13 cellular contexts compared by ENCODE assay signal in genomic region chr21:31556662-31557061, GRCh38.
A peak's percentile ranks its signal among the peaks of the same experiment; 100 is the strongest.
DNase-seq lines count a peak whose midpoint lies in the region; TF ChIP-seq lines count a peak whose summit lies in the region.
"Had no signal": no experiment of that assay in that cellular context is flagged by ENCODE, and none has a peak within 500 bp of the region (broad histone marks: within the 10 kb centered on the region; RNA-seq: fewer than 3 reads in every experiment).

No MANE protein-coding gene starts in this region.

- TF ChIP-seq CTCF in KMS-11 (conservative IDR thresholded peaks at IDR 0.05; ENCODE audit: low read depth, low read length) (no peak), neural crest cell (conservative IDR thresholded peaks at IDR 0.05) (no peak), HFFc6 (IDR thresholded peaks at IDR 0.05) (no peak)

- DNase-seq in T-helper 2 cell treated with Interferon-gamma antibody and Interleukin-4, amounts not matched to agents 5 μg/mL and 100 μg/mL, for 36 hours (ENCODE audit: low spot score): no peak
- no peak for DNase-seq in T-helper 2 cell
- DNase-seq in astrocyte of the hippocampus (ENCODE audit: low read depth, low spot score): peak; percentile 31
- no peak for DNase-seq in neural crest cell (ENCODE audit: low read depth, low spot score)
- no peak for DNase-seq in medulla oblongata (ENCODE audit: extremely low spot score)
- DNase-seq in NCI-H2107 treated with DMSO at 0.1 percent for 48 hours (lab: John Stamatoyannopoulos, UW; ENCODE audit: unreplicated experiment): no peak
- no peak for DNase-seq in HFFc6
- DNase-seq: ACHN, esophagus squamous epithelium, NCI-H187 had no signal

- peak overlapping the region; percentile 79; the same call in 1 of the 2 replicates for H3K4me2 ChIP-seq in KMS-11

- H3K4me1 ChIP-seq in KMS-11 (ENCODE audit: low read depth, poor library complexity, severe bottlenecking): peaks cover 65% of the 10 kb centered on the region

- H3K9ac ChIP-seq in KMS-11: no peak overlapping the region

- H2AFZ ChIP-seq in KMS-11 (ENCODE audit: low read depth): no peak overlapping the region

- no peaks in the 10 kb centered on the region for H3K9me3 Mint-ChIP-seq in T-helper 2 cell treated with Interferon-gamma antibody and Interleukin-4, amounts not matched to agents 5 μg/mL and 100 μg/mL, for 36 hours
- H3K9me3 Mint-ChIP-seq in neural crest cell (no peaks in the 10 kb centered on the region), HFFc6 (peaks cover 5% of the 10 kb centered on the region; the same call in 1 of the 2 replicates)
- H3K9me3 Mint-ChIP-seq: memory B cell had no signal

- no peaks in the 10 kb centered on the region for H3K36me3 ChIP-seq in KMS-11 (ENCODE audit: insufficient read depth)
- H3K36me3 ChIP-seq: esophagus squamous epithelium, tibial nerve had no signal

- no peaks in the 10 kb centered on the region for H4K20me1 ChIP-seq in KMS-11 (ENCODE audit: insufficient read depth)

- H3K4me3 Mint-ChIP-seq in T-helper 2 cell treated with Interferon-gamma antibody and Interleukin-4, amounts not matched to agents 5 μg/mL and 100 μg/mL, for 36 hours: peak overlapping the region; percentile 74
- H3K4me3 Mint-ChIP-seq in neural crest cell (peak overlapping the region; percentile 86), HFFc6 (no peak overlapping the region)

- peaks cover 1% of the 10 kb centered on the region for H3K36me3 Mint-ChIP-seq in T-helper 2 cell treated with Interferon-gamma antibody and Interleukin-4, amounts not matched to agents 5 μg/mL and 100 μg/mL, for 36 hours (ENCODE audit: low read depth)
- no peaks in the 10 kb centered on the region for H3K36me3 Mint-ChIP-seq in neural crest cell (ENCODE audit: low read depth)
- no peaks in the 10 kb centered on the region; the same call in 1 of the 2 replicates for H3K36me3 Mint-ChIP-seq in HFFc6 (ENCODE audit: low read depth)
- H3K36me3 Mint-ChIP-seq: memory B cell had no signal

- peaks cover 62% of the 10 kb centered on the region for H3K27me3 Mint-ChIP-seq in T-helper 2 cell treated with Interferon-gamma antibody and Interleukin-4, amounts not matched to agents 5 μg/mL and 100 μg/mL, for 36 hours (ENCODE audit: low read depth)
- H3K27me3 Mint-ChIP-seq in neural crest cell (ENCODE audit: low read depth): no peaks in the 10 kb centered on the region
- peaks cover 12% of the 10 kb centered on the region for H3K27me3 Mint-ChIP-seq in HFFc6 (ENCODE audit: insufficient read depth)

- no peak overlapping the region for H3K4me3 ChIP-seq in KMS-11 (IDR thresholded peaks at IDR 0.05; ENCODE audit: insufficient read depth, low read depth, low read length)

- no peak overlapping the region for H3K27ac ChIP-seq in KMS-11
- H3K27ac ChIP-seq: esophagus squamous epithelium, tibial nerve had no signal

- no peak overlapping the region for H3K27ac Mint-ChIP-seq in T-helper 2 cell treated with Interferon-gamma antibody and Interleukin-4, amounts not matched to agents 5 μg/mL and 100 μg/mL, for 36 hours
- H3K27ac Mint-ChIP-seq in neural crest cell (ENCODE audit: unreplicated experiment): peak overlapping the region; percentile 63
- no peak overlapping the region for H3K27ac Mint-ChIP-seq in HFFc6
- H3K27ac Mint-ChIP-seq: memory B cell had no signal

- peaks cover 39% of the 10 kb centered on the region for H3K4me1 Mint-ChIP-seq in T-helper 2 cell treated with Interferon-gamma antibody and Interleukin-4, amounts not matched to agents 5 μg/mL and 100 μg/mL, for 36 hours (ENCODE audit: low read depth)
- peaks cover 63% of the 10 kb centered on the region for H3K4me1 Mint-ChIP-seq in neural crest cell
- H3K4me1 Mint-ChIP-seq in HFFc6 (ENCODE audit: low read depth): peaks cover 12% of the 10 kb centered on the region; the same call in 1 of the 2 replicates

- no peaks in the 10 kb centered on the region for H3K79me2 ChIP-seq in KMS-11 (ENCODE audit: insufficient read depth, low read depth)

- H3K27me3 ChIP-seq in KMS-11 (ENCODE audit: insufficient read depth, low read depth): peaks cover 13% of the 10 kb centered on the region
